ENCODE assay signal across 20 cellular contexts in the genomic region with DNA sequence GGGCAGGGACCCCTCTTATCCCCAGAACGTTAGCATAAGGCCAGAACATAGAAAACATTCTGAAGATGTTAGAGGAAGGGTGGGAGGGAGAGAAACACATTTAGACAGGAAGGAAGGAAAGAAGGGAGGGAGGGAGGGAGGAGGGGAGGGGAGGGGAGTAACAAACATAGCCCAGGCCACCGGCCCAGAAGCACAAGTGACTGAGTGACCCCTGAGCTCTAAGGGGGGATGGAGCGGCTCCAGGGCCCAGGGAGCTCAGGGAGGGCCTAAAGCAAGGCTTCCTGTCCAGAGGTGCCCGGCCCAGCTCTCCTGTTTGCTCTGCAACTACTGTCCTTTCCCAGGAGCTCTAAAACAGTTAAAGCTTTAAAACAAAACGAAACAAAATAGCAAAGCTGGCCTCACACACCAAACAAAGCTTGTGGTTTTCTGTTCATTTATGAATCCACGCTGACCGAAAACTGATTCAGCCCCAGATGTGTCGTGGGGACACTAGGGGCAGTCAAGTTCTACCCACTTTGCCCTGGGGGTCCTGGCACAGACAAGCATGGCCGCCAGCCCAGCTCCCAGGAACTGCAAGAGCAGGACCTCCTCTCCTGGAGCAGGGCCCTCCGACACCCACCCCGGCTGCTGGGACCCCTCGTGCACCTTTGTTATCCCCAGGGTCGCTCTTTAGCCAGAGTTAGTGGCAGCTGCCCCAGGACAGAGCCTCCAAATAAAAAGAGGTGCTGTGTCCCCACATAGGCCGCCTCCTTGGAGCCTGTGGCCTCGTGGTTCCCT.
"Had no signal": no experiment of that assay in that cellular context is flagged by ENCODE, and none has a peak within 500 bp of the region (broad histone marks: within the 10 kb centered on the region; RNA-seq: fewer than 3 reads in every experiment).

No MANE protein-coding gene starts in this region.

- H3K27me3 ChIP-seq: body of pancreas, esophagus muscularis mucosa, right lobe of liver, uterus had no signal

- H3K36me3 Mint-ChIP-seq: activated naive CD8-positive, alpha-beta T cell; natural killer cell treated with Interleukin-12 subunit alpha and Interleukin-12 subunit beta and Interleukin-15 and Interleukin-18, amount 100 ng/mL, for 72 hours had no signal

- H3K4me1 ChIP-seq: lower lobe of right lung, psoas muscle, right lobe of liver, uterus had no signal

- H3K36me3 ChIP-seq: lower lobe of right lung, right lobe of liver, uterus had no signal

- H3K27me3 Mint-ChIP-seq: activated CD4-positive, alpha-beta T cell treated with anti-CD3 and anti-CD28 coated beads, Interleukin-2, amount 10 ng/mL, durations not matched to agents 24 days and 14 days; activated naive CD8-positive, alpha-beta T cell; central memory CD8-positive, alpha-beta T cell had no signal

- H3K27ac ChIP-seq: body of pancreas, coronary artery, esophagus muscularis mucosa, lower lobe of right lung, psoas muscle, right lobe of liver had no signal

- H3K9me3 Mint-ChIP-seq: activated CD4-positive, alpha-beta T cell treated with anti-CD3 and anti-CD28 coated beads, Interleukin-2, amount 10 ng/mL, durations not matched to agents 24 days and 14 days; central memory CD8-positive, alpha-beta T cell; natural killer cell treated with Interleukin-12 subunit alpha and Interleukin-12 subunit beta and Interleukin-15 and Interleukin-18, amount 100 ng/mL, for 72 hours; T-helper 2 cell treated with Interferon-gamma antibody and Interleukin-4, amounts not matched to agents 5 μg/mL and 100 μg/mL, for 36 hours had no signal

- H3K4me1 Mint-ChIP-seq: activated CD4-positive, alpha-beta T cell treated with anti-CD3 and anti-CD28 coated beads, Interleukin-2, amount 10 ng/mL, durations not matched to agents 24 days and 14 days; central memory CD8-positive, alpha-beta T cell had no signal

- DNase-seq: activated CD4-positive, alpha-beta T cell treated with anti-CD3 and anti-CD28 coated beads, Interleukin-2, amount 10 ng/mL, durations not matched to agents 24 days and 14 days; activated CD4-positive, CD25-positive, alpha-beta regulatory T cell; activated CD8-positive, alpha-beta memory T cell treated with anti-CD3 and anti-CD28 coated beads, Interleukin-2, amount 50 U/mL, for 4 hours; activated CD8-positive, alpha-beta T cell treated with anti-CD3 and anti-CD28 coated beads, Interleukin-2, amount 10 ng/mL, durations not matched to agents 7 days and 5 days; activated gamma-delta T cell; activated T-cell treated with anti-CD3 and anti-CD28 coated beads, Interleukin-2, amount 50 U/mL, for 48 hours; amygdala; body of pancreas; lower lobe of right lung; stimulated activated CD4-positive, alpha-beta T cell treated with anti-CD3 and anti-CD28 coated beads, Interleukin-1b, Interleukin-23, amount 100 ng/mL, for 48 hours; uterus had no signal

- H3K27ac Mint-ChIP-seq: activated CD4-positive, alpha-beta T cell treated with anti-CD3 and anti-CD28 coated beads, Interleukin-2, amount 10 ng/mL, durations not matched to agents 24 days and 14 days; activated CD8-positive, alpha-beta T cell treated with anti-CD3 and anti-CD28 coated beads, Interleukin-2, amount 10 ng/mL, durations not matched to agents 7 days and 5 days; activated naive CD8-positive, alpha-beta T cell; natural killer cell treated with Interleukin-12 subunit alpha and Interleukin-12 subunit beta and Interleukin-15 and Interleukin-18, amount 100 ng/mL, for 72 hours; T-helper 2 cell treated with Interferon-gamma antibody and Interleukin-4, amounts not matched to agents 5 μg/mL and 100 μg/mL, for 36 hours had no signal

- H3K4me3 ChIP-seq: body of pancreas, coronary artery, esophagus muscularis mucosa, lower lobe of right lung, mucosa of descending colon, psoas muscle, right lobe of liver, uterus had no signal

- H3K4me3 Mint-ChIP-seq: activated CD4-positive, alpha-beta T cell treated with anti-CD3 and anti-CD28 coated beads, Interleukin-2, amount 10 ng/mL, durations not matched to agents 24 days and 14 days; activated CD8-positive, alpha-beta T cell treated with anti-CD3 and anti-CD28 coated beads, Interleukin-2, amount 10 ng/mL, durations not matched to agents 7 days and 5 days; activated naive CD8-positive, alpha-beta T cell; central memory CD8-positive, alpha-beta T cell; natural killer cell treated with Interleukin-12 subunit alpha and Interleukin-12 subunit beta and Interleukin-15 and Interleukin-18, amount 100 ng/mL, for 72 hours; T-helper 2 cell treated with Interferon-gamma antibody and Interleukin-4, amounts not matched to agents 5 μg/mL and 100 μg/mL, for 36 hours had no signal

- H3K9me3 ChIP-seq: body of pancreas, esophagus muscularis mucosa, lower lobe of right lung, mucosa of descending colon, psoas muscle, right lobe of liver, uterus had no signal

- ATAC-seq: activated CD8-positive, alpha-beta T cell treated with anti-CD3 and anti-CD28 coated beads, Interleukin-2, amount 10 ng/mL, durations not matched to agents 7 days and 5 days; body of pancreas; lower lobe of right lung; mucosa of descending colon; psoas muscle; right lobe of liver had no signal
